Comparison of ENCODE assay signal across 9 cellular contexts in genomic region chr2:241762933-241763369, GRCh38. TPM values are rescaled to one million over a fixed set of nuclear protein-coding genes. Genes with fewer than 3 reads are reported as not detected.
A peak's percentile ranks its signal among the peaks of the same experiment; 100 is the strongest.
DNase-seq lines count a peak whose midpoint lies in the region; ATAC-seq, FAIRE-seq and TF ChIP-seq lines count a peak whose summit lies in the region.
"Had no signal": no experiment of that assay in that cellular context is flagged by ENCODE, and none has a peak within 500 bp of the region (broad histone marks: within the 10 kb centered on the region; RNA-seq: fewer than 3 reads in every experiment).

No MANE protein-coding gene starts in this region.

- no peaks in the 10 kb centered on the region for H3K79me2 ChIP-seq in GM23248 (ENCODE audit: insufficient read depth)

- H3K27ac ChIP-seq in SK-N-MC (peak overlapping the region; percentile 62), small intestine (ENCODE audit: low read depth in 1 of 2, low read length in 1 of 2) (peak overlapping the region in 1 of 2 donors; percentile 15), GM23248 (no peak overlapping the region)

- H2AFZ ChIP-seq in GM23248, result no peak overlapping the region

- TF ChIP-seq CTCF in GM12865 (IDR thresholded peaks at IDR 0.05; ENCODE audit: insufficient read depth, low read depth, low read length, missing control alignments), result no peak

- DNase-seq in GM12865 (ENCODE audit: low read depth), result peak; percentile 75
- DNase-seq in SK-N-MC (ENCODE audit: low read depth, low spot score), result no peak
- peak; percentile 73 for DNase-seq in activated gamma-delta T cell treated with Interleukin-2 at 50 U/mL for 16 hours
- peak; percentile 65 for DNase-seq in small intestine
- no peak for DNase-seq in iPS-NIHi7 (ENCODE audit: extremely low spot score)
- no peak for DNase-seq in GM23248

- no peaks in the 10 kb centered on the region for H3K9me3 ChIP-seq in SK-N-MC (ENCODE audit: low read depth, low read length)
- H3K9me3 ChIP-seq in small intestine (ENCODE audit: control insufficient read depth, low read depth), result no peaks in the 10 kb centered on the region
- H3K9me3 ChIP-seq in GM23248 (ENCODE audit: low read depth), result no peaks in the 10 kb centered on the region

- no peak for FAIRE-seq in small intestine (lab: Jason Lieb, UNC)

- in situ Hi-C loops in GM23248 (cut with MboI), result no loop called here

- H4K20me1 ChIP-seq in GM23248 (ENCODE audit: insufficient read depth), result no peaks in the 10 kb centered on the region

- H3K9ac ChIP-seq in SK-N-MC (ENCODE audit: insufficient read length), result peak overlapping the region; percentile 29
- no peak overlapping the region for H3K9ac ChIP-seq in GM23248

- H3K36me3 ChIP-seq in SK-N-MC (ENCODE audit: insufficient read depth, low read length) (peaks cover 9% of the 10 kb centered on the region; the same call in 1 of the 2 replicates), small intestine (ENCODE audit: control insufficient read depth in 2 of 2, insufficient read depth in 2 of 2, low read length in 2 of 2) (peaks cover 2 to 4% of the 10 kb centered on the region in 2 donors), GM23248 (ENCODE audit: low read depth) (peaks cover 10% of the 10 kb centered on the region; the same call in 1 of the 2 replicates)

- no peak overlapping the region for H3K4me2 ChIP-seq in GM23248 (ENCODE audit: unreplicated experiment)

- 63 to 75% (median 73%) methylated on average over 13 of the region's 13 CpGs for WGBS in small intestine, 3 donors
- 90 to 94% methylated on average over 13 of the region's 13 CpGs for WGBS in GM23248 (ENCODE audit: low coverage in 1 of 2, low lambda C conversion rate in 2 of 2, missing lambda C conversion rate in 2 of 2), 2 experiments

- H3K4me1 ChIP-seq in small intestine (ENCODE audit: control insufficient read depth in 2 of 2, insufficient read depth in 1 of 2, low read depth in 1 of 2, low read length in 1 of 2), result no peaks in the 10 kb centered on the region
- no peaks in the 10 kb centered on the region for H3K4me1 ChIP-seq in GM23248 (ENCODE audit: insufficient read depth)

- H3K9me2 ChIP-seq in GM23248 (ENCODE audit: insufficient read depth), result no peaks in the 10 kb centered on the region

- H3K27me3 ChIP-seq in small intestine (ENCODE audit: control insufficient read depth in 2 of 2, insufficient read depth in 2 of 2, low read length in 2 of 2) (no peaks in the 10 kb centered on the region), GM23248 (replicated peaks; ENCODE audit: insufficient read depth) (no peaks in the 10 kb centered on the region)

- H3F3A ChIP-seq in GM23248 (ENCODE audit: insufficient read depth), result no peaks in the 10 kb centered on the region

- H3K4me3 ChIP-seq in GM12865 (ENCODE audit: low read depth, low read length) (no peak overlapping the region), SK-N-MC (no peak overlapping the region), small intestine (ENCODE audit: low read depth in 1 of 2, low read length in 2 of 2) (no peak overlapping the region), GM23248 (no peak overlapping the region)

- no peak for ATAC-seq in HG03097 (IDR thresholded peaks at IDR 0.05; ENCODE audit: low FRiP score, unreplicated experiment)
- no peak for ATAC-seq in HG03378 (IDR thresholded peaks at IDR 0.05; ENCODE audit: unreplicated experiment)

RNA-seq across cellular contexts. Expression of gene GAL3ST2, which starts 13.7 kb away (rescaled TPM):
- polyA plus RNA-seq in small intestine, result under 1 TPM in 1 of 3 donors, not detected in 2; 0.04 TPM
- not detected in 2 replicates for total RNA-seq in GM23248 (2014; rRNA removed; shearing (Covaris generic))
- not detected in 2 replicates for polyA plus RNA-seq in GM23248 (2016; fragmentation: Nextera tagmentation; extraction: Ambion mirVana)
- total RNA-seq: dermis microvascular lymphatic vessel endothelial cell had no signal

RNA-seq across cellular contexts. Expression of gene D2HGDH, which starts 28.5 kb away (rescaled TPM):
- 10 to 100 TPM; 19.6 to 35.1 (median 31.9) TPM for polyA plus RNA-seq in small intestine
- 19.1 and 19.6 TPM in 2 replicates for total RNA-seq in GM23248 (2014; rRNA removed; shearing (Covaris generic))
- polyA plus RNA-seq in GM23248 (2016; fragmentation: Nextera tagmentation; extraction: Ambion mirVana), result 8.3 and 9.7 TPM in 2 replicates

RNA-seq across cellular contexts. Expression of gene NEU4, which starts 46.0 kb away (rescaled TPM):
- 100 to 1,000 TPM in 1 of 3 donors, 10 to 100 TPM in 1, 1 to 10 TPM in 1; 3.3 to 102 (median 82.3) TPM for polyA plus RNA-seq in small intestine
- total RNA-seq in GM23248 (2014; rRNA removed; shearing (Covaris generic)), result not detected in 2 replicates
- not detected in 2 replicates for polyA plus RNA-seq in GM23248 (2016; fragmentation: Nextera tagmentation; extraction: Ambion mirVana)

Comparison
In these comparisons a context has a peak if more than half of its experiments do, and no peak if none do; other contexts are left out.
1. DNase-seq: peak in GM12865 (single experiment), activated gamma-delta T cell treated with Interleukin-2 at 50 U/mL for 16 hours (single experiment) and small intestine (single experiment); none in SK-N-MC (single experiment), iPS-NIHi7 (single experiment) and GM23248 (single experiment).